28 cellular contexts compared by ENCODE assay signal in genomic region chr10:68492118-68492517, GRCh38. TPM values are rescaled to one million over a fixed set of nuclear protein-coding genes. Genes with fewer than 3 reads are reported as not detected.
DNase-seq lines count a peak whose midpoint lies in the region; TF ChIP-seq lines count a peak whose summit lies in the region.
"Had no signal": no experiment of that assay in that cellular context is flagged by ENCODE, and none has a peak within 500 bp of the region (broad histone marks: within the 10 kb centered on the region; RNA-seq: fewer than 3 reads in every experiment).

No MANE protein-coding gene starts in this region.

- intact Hi-C loops in testis (cut with DNase I; ENCODE audit: low total_unique reads) = no loop called here

- H3K9me3 ChIP-seq in neutrophil (no peaks in the 10 kb centered on the region), testis (no peaks in the 10 kb centered on the region)
- H3K9me3 ChIP-seq: BLaER1, SJSA1, spleen, stomach, tibial nerve had no signal

- TF ChIP-seq CTCF in neutrophil (IDR thresholded peaks at IDR 0.05) (no peak), testis (IDR thresholded peaks at IDR 0.05) (no peak)

- no peaks in the 10 kb centered on the region for H3K27me3 ChIP-seq in neutrophil
- H3K27me3 ChIP-seq in testis = no peaks in the 10 kb centered on the region
- H3K27me3 ChIP-seq: BLaER1, SJSA1, spleen, stomach, tibial nerve had no signal

- H3K27ac ChIP-seq in neutrophil = peak overlapping the region; percentile 56
- H3K27ac ChIP-seq in testis = no peak overlapping the region
- H3K27ac ChIP-seq: BLaER1, HL-60, SJSA1, spleen, stomach, tibial nerve had no signal

- 87 to 91% methylated on average over 2 of the region's 2 CpGs for WGBS in testis, 2 donors

- peak; percentile 15 for DNase-seq in HCEC 1CT
- peak; percentile 64 for DNase-seq in NOMO-1 treated with DMSO at 0.1 percent for 48 hours (lab: John Stamatoyannopoulos, UW; ENCODE audit: unreplicated experiment)
- DNase-seq in amniotic epithelial cell (ENCODE audit: low read depth) = peak; percentile 68
- no peak for DNase-seq in testis
- no peak for DNase-seq in activated CD4-positive, CD25-positive, alpha-beta regulatory T cell treated with anti-CD3 and anti-CD28 coated beads, Interleukin-2, amount 50 U/mL, for 72 hours
- no peak for DNase-seq in activated naive CD4-positive, alpha-beta T cell treated with anti-CD3 and anti-CD28 coated beads, Interleukin-2, amount 50 U/mL, for 16 hours
- DNase-seq: activated CD4-positive, alpha-beta memory T cell treated with anti-CD3 and anti-CD28 coated beads for 36 hours; activated naive CD4-positive, alpha-beta T cell treated with anti-CD3 and anti-CD28 coated beads for 36 hours; amniotic stem cell; COR-L47; H9; head of caudate nucleus; kidney; left ventricle myocardium superior; mesendoderm; NCI-H1092; NCI-H1694; posterior cingulate gyrus; right cardiac atrium; spleen; stimulated activated CD4-positive, alpha-beta T cell treated with anti-CD3 and anti-CD28 coated beads, Interleukin-2, amount 100 ng/mL, for 24 hours; stomach; T-helper 1 cell had no signal

- H3K4me1 ChIP-seq in neutrophil (ENCODE audit: control insufficient read depth in 1 of 2, insufficient read depth in 1 of 2, low read depth in 1 of 2, low read length in 1 of 2) = peaks cover 3 to 17% of the 10 kb centered on the region in 2 experiments
- no peaks in the 10 kb centered on the region for H3K4me1 ChIP-seq in testis
- H3K4me1 ChIP-seq: SJSA1, stomach, tibial nerve had no signal

- peaks cover 25% of the 10 kb centered on the region for H3K36me3 ChIP-seq in neutrophil
- no peaks in the 10 kb centered on the region for H3K36me3 ChIP-seq in testis (ENCODE audit: low read depth, missing control alignments)

- no peak overlapping the region for H3K4me3 ChIP-seq in neutrophil (ENCODE audit: low read depth in 1 of 2, low read length in 1 of 2)
- H3K4me3 ChIP-seq in testis = no peak overlapping the region
- H3K4me3 ChIP-seq: BLaER1, SJSA1, spleen, stomach, tibial nerve had no signal

- TF ChIP-seq POLR2A in testis (IDR thresholded peaks at IDR 0.05) = no peak

RNA-seq across cellular contexts. Expression of gene DNA2, which starts 20.3 kb away (rescaled TPM):
- 1 to 10 TPM; 5.9 to 7.6 TPM for total RNA-seq in testis
- polyA plus RNA-seq in testis (ENCODE audit: insufficient read depth, low read depth, low replicate concordance) = 5.9 TPM

RNA-seq across cellular contexts. Expression of gene SLC25A16, which starts 35.2 kb away (rescaled TPM):
- total RNA-seq in testis = 10 to 100 TPM in 1 of 2 donors, 1 to 10 TPM in 1; 7.1 to 11.7 TPM
- polyA plus RNA-seq in testis (ENCODE audit: insufficient read depth, low read depth, low replicate concordance) = 13.5 TPM

Comparison
In these comparisons a context has a peak if more than half of its experiments do, and no peak if none do; other contexts are left out.
1. DNase-seq: peak in HCEC 1CT (single experiment), NOMO-1 treated with DMSO at 0.1 percent for 48 hours (single experiment) and amniotic epithelial cell (single experiment); none in testis (single experiment), activated CD4-positive, CD25-positive, alpha-beta regulatory T cell treated with anti-CD3 and anti-CD28 coated beads, Interleukin-2, amount 50 U/mL, for 72 hours (single experiment) and activated naive CD4-positive, alpha-beta T cell treated with anti-CD3 and anti-CD28 coated beads, Interleukin-2, amount 50 U/mL, for 16 hours (single experiment).